9 cellular contexts compared by ENCODE assay signal in genomic region chr18:13291299-13291698, GRCh38.
"Had no signal": no experiment of that assay in that cellular context is flagged by ENCODE, and none has a peak within 500 bp of the region (broad histone marks: within the 10 kb centered on the region; RNA-seq: fewer than 3 reads in every experiment).

No MANE protein-coding gene starts in this region.

- H3K9me3 Mint-ChIP-seq: activated naive CD4-positive, alpha-beta T cell treated with anti-CD3 and anti-CD28 coated beads, Interleukin-2, amount 50 U/mL, for 24 hours; neural crest cell had no signal

- ATAC-seq: gastroesophageal sphincter had no signal

- H3K27me3 ChIP-seq: gastroesophageal sphincter, stomach, vagina had no signal

- H3K4me3 ChIP-seq: gastroesophageal sphincter, stomach, vagina had no signal

- DNase-seq: hippocampal formation; mesendoderm; stimulated activated CD4-positive, alpha-beta T cell treated with anti-CD3 and anti-CD28 coated beads, Interleukin-4, amount 100 ng/mL, for 4 hours; stomach; T1000 had no signal

- H3K9me3 ChIP-seq: gastroesophageal sphincter, stomach, vagina had no signal

- H3K27me3 Mint-ChIP-seq: activated naive CD4-positive, alpha-beta T cell treated with anti-CD3 and anti-CD28 coated beads, Interleukin-2, amount 50 U/mL, for 24 hours had no signal

- H3K27ac ChIP-seq: gastroesophageal sphincter, stomach, vagina had no signal

- H3K27ac Mint-ChIP-seq: activated naive CD4-positive, alpha-beta T cell treated with anti-CD3 and anti-CD28 coated beads, Interleukin-2, amount 50 U/mL, for 24 hours had no signal

- H3K36me3 Mint-ChIP-seq: activated naive CD4-positive, alpha-beta T cell treated with anti-CD3 and anti-CD28 coated beads, Interleukin-2, amount 50 U/mL, for 24 hours had no signal

- H3K4me3 Mint-ChIP-seq: activated naive CD4-positive, alpha-beta T cell treated with anti-CD3 and anti-CD28 coated beads, Interleukin-2, amount 50 U/mL, for 24 hours; neural crest cell had no signal

- H3K4me1 Mint-ChIP-seq: activated naive CD4-positive, alpha-beta T cell treated with anti-CD3 and anti-CD28 coated beads, Interleukin-2, amount 50 U/mL, for 24 hours had no signal

- H3K36me3 ChIP-seq: gastroesophageal sphincter, stomach, vagina had no signal
